In the genomic region with DNA sequence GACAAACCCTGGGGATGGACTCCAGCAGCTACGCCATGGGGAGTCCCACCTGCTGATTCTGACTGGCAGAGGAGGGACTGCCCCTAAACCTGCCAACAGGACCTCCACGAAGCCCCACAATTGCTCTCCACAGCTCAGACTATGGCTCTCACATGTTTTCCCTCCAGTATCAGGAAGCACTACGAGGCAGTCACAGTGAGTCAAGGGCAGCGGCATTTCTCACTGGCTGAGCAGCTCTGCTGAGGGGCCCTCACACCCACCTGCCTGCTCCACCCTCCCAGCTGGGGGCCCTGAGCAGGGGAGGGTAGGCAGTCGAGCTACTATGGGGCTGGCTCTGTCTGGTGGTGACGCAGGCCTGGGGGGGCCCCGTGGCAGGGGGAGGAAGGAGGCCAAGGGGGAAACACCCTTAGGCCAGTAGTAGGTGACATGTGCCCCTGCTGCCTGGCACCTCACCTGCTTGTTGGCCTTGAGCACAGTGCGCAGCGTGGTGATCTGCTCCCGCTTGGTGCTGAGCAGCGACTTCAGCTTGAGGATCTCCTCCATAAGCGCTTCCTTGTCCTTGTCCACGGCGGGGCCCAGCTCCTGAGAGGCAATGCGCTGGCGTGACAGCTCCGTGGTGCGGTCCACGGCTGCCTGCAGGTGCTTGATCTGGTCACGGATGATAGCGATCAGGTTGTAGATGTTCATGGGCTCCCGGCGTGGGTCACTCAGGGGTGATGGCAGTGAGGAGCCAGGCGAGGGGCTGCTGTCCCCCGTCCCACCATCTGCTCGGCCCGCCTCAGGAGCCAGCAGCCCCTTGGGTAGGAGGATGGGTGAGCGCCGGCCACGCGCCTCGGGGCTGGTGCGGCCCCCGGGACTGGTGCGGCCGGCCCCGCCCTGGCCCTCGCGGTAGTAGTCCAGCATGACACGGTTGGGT, we compare ENCODE assay signal across 1 cellular context.
TF ChIP-seq lines count a peak whose summit lies in the region.

No MANE protein-coding gene starts in this region.

TF ChIP-seq in endothelial cell of umbilical vein, 7 proteins besides CTCF, POLR2A, EP300 and RAD21:
- no peak for TF ChIP-seq JUN (IDR thresholded peaks at IDR 0.05; ENCODE audit: borderline replicate concordance, insufficient read depth, insufficient read length, low read depth)
- TF ChIP-seq GATA2 (IDR thresholded peaks at IDR 0.05; ENCODE audit: insufficient read depth, insufficient read length, low read depth, low read length): no peak
- TF ChIP-seq MYC (IDR thresholded peaks at IDR 0.05; ENCODE audit: low read depth, low read length): no peak
- TF ChIP-seq MAX (IDR thresholded peaks at IDR 0.05; ENCODE audit: insufficient read depth, insufficient read length): no peak
- TF ChIP-seq EZH2 (IDR thresholded peaks at IDR 0.05; ENCODE audit: borderline replicate concordance, low read depth, low read length, severe bottlenecking): no peak
- TF ChIP-seq FOS (IDR thresholded peaks at IDR 0.05; ENCODE audit: borderline replicate concordance, insufficient read depth, low read length): no peak
- TF ChIP-seq POLR2AphosphoS5 (IDR thresholded peaks at IDR 0.05; ENCODE audit: insufficient read depth, low read depth, low read length): no peak
